ENCODE assay signal across 1 cellular context in genomic region chr6:108560463-108561308, GRCh38.
TF ChIP-seq lines count a peak whose summit lies in the region.

Gene FOXO3 (plus strand): TSS chr6:108560917. CDS start chr6:108561209, 292 bp downstream.

TF ChIP-seq in HepG2, 621 proteins besides CTCF, POLR2A, EP300 and RAD21 (continued from another document and continues in another):
- TF ChIP-seq PBX3 (CRISPR knock-in tag; IDR thresholded peaks at IDR 0.05; ENCODE audit: borderline replicate concordance) (no peak), ATF5 (CRISPR knock-in tag; IDR thresholded peaks at IDR 0.05; ENCODE audit: low read depth) (no peak), ZNF598 (CRISPR knock-in tag; IDR thresholded peaks at IDR 0.05; ENCODE audit: borderline replicate concordance) (no peak), ZNF3 (CRISPR knock-in tag; IDR thresholded peaks at IDR 0.05) (no peak), RFX3 (CRISPR knock-in tag; IDR thresholded peaks at IDR 0.05) (no peak), DNMT3B (CRISPR knock-in tag; conservative IDR thresholded peaks at IDR 0.05) (no peak), ZNF607 (CRISPR knock-in tag; IDR thresholded peaks at IDR 0.05; ENCODE audit: borderline replicate concordance) (0 out of 2 replicates have a peak, but pooled peaks have one; percentile 23), CENPBD1 (CRISPR knock-in tag; IDR thresholded peaks at IDR 0.05; ENCODE audit: borderline replicate concordance, low read depth) (no peak), E2F2 (CRISPR knock-in tag; IDR thresholded peaks at IDR 0.05; ENCODE audit: borderline replicate concordance) (no peak), LRRFIP1 (CRISPR knock-in tag; conservative IDR thresholded peaks at IDR 0.05) (no peak), ZNF282 (IDR thresholded peaks at IDR 0.05; ENCODE audit: partially characterized antibody) (no peak), ZNF432 (CRISPR knock-in tag; IDR thresholded peaks at IDR 0.05; ENCODE audit: borderline replicate concordance) (no peak), ZNF142 (CRISPR knock-in tag; IDR thresholded peaks at IDR 0.05) (peak; percentile 94), NCOA1 (CRISPR knock-in tag; IDR thresholded peaks at IDR 0.05) (no peak), HES4 (CRISPR knock-in tag; IDR thresholded peaks at IDR 0.05; ENCODE audit: borderline replicate concordance) (no peak), ZBTB38 (CRISPR knock-in tag; IDR thresholded peaks at IDR 0.05) (no peak; the same call in 1 of the 2 replicates), FOXA3 (CRISPR knock-in tag; IDR thresholded peaks at IDR 0.05) (peak; percentile 54; the same call in 1 of the 2 replicates), SRSF1 (optimal IDR thresholded peaks at IDR 0.05; ENCODE audit: low read depth, low read length) (no peak), SALL1 (CRISPR knock-in tag; IDR thresholded peaks at IDR 0.05) (peak; percentile 73), ZNF850 (CRISPR knock-in tag; conservative IDR thresholded peaks at IDR 0.05) (no peak), RELA (CRISPR knock-in tag; IDR thresholded peaks at IDR 0.05) (no peak), DRAP1 (CRISPR knock-in tag; IDR thresholded peaks at IDR 0.05) (peak; percentile 77), ZNF841 (CRISPR knock-in tag; IDR thresholded peaks at IDR 0.05; ENCODE audit: borderline replicate concordance) (no peak), ZKSCAN8 (CRISPR knock-in tag; IDR thresholded peaks at IDR 0.05; ENCODE audit: borderline replicate concordance) (no peak), DNMT1 (CRISPR knock-in tag; IDR thresholded peaks at IDR 0.05) (no peak), ZNF34 (CRISPR knock-in tag; IDR thresholded peaks at IDR 0.05; ENCODE audit: borderline replicate concordance) (no peak), MED1 (CRISPR knock-in tag; IDR thresholded peaks at IDR 0.05) (peak; percentile 51), NONO (IDR thresholded peaks at IDR 0.05) (no peak), NONO (CRISPR knock-in tag; conservative IDR thresholded peaks at IDR 0.05) (peak; percentile 52; the same call in 1 of the 2 replicates), NKX3-1 (CRISPR knock-in tag; IDR thresholded peaks at IDR 0.05) (no peak), HOXA5 (CRISPR knock-in tag; IDR thresholded peaks at IDR 0.05) (0 out of 2 replicates have a peak, but pooled peaks have one; percentile 16), ARID5B (CRISPR knock-in tag; IDR thresholded peaks at IDR 0.05) (no peak), NFE2L1 (CRISPR knock-in tag; IDR thresholded peaks at IDR 0.05; ENCODE audit: borderline replicate concordance) (no peak), CBX5 (CRISPR knock-in tag; IDR thresholded peaks at IDR 0.05; ENCODE audit: borderline replicate concordance) (no peak), PRDM15 (CRISPR knock-in tag; IDR thresholded peaks at IDR 0.05) (peak; percentile 29; the same call in 1 of the 2 replicates), KAT7 (CRISPR knock-in tag; IDR thresholded peaks at IDR 0.05; ENCODE audit: borderline replicate concordance) (no peak), RNF219 (CRISPR knock-in tag; IDR thresholded peaks at IDR 0.05) (no peak), SRY (CRISPR knock-in tag; IDR thresholded peaks at IDR 0.05) (no peak)
